9 cellular contexts compared by ENCODE assay signal in genomic region chr22:49962751-49963646, GRCh38. TPM values are rescaled to one million over a fixed set of nuclear protein-coding genes. Genes with fewer than 3 reads are reported as not detected.
A peak's percentile ranks its signal among the peaks of the same experiment; 100 is the strongest.
DNase-seq lines count a peak whose midpoint lies in the region; ATAC-seq and TF ChIP-seq lines count a peak whose summit lies in the region.
"Had no signal": no experiment of that assay in that cellular context is flagged by ENCODE, and none has a peak within 500 bp of the region (broad histone marks: within the 10 kb centered on the region; RNA-seq: fewer than 3 reads in every experiment).

No MANE protein-coding gene starts in this region.

- H3K4me3 Mint-ChIP-seq in brain, result peak overlapping the region; percentile 71 to 83 (median 79)

- no peak for TF ChIP-seq EP300 in suprapubic skin (IDR thresholded peaks at IDR 0.05)

- no peak for TF ChIP-seq CTCF in brain (conservative IDR thresholded peaks at IDR 0.05)
- no peak for TF ChIP-seq CTCF in left lung (IDR thresholded peaks at IDR 0.05)
- no peak for TF ChIP-seq CTCF in suprapubic skin (IDR thresholded peaks at IDR 0.05)

- ATAC-seq in left lung, result no peak

- H3K27ac ChIP-seq in left lung (peak overlapping the region; percentile 95 to 97), suprapubic skin (peak overlapping the region; percentile 99)

- H3K4me1 ChIP-seq in left lung (peaks cover 39 to 77% of the 10 kb centered on the region in 2 donors), suprapubic skin (peaks cover 73% of the 10 kb centered on the region)

- H3K4me3 ChIP-seq in left lung, result peak overlapping the region; percentile 71 to 100
- H3K4me3 ChIP-seq in suprapubic skin, result peak overlapping the region; percentile 97

- TF ChIP-seq POLR2A in suprapubic skin (IDR thresholded peaks at IDR 0.05), result no peak

- H3K27me3 Mint-ChIP-seq in brain, result no peaks in the 10 kb centered on the region

- DNase-seq in activated T-cell treated with anti-CD3 and anti-CD28 coated beads, Interleukin-2, amount 50 U/mL, for 1 hour, result peak; percentile 38
- DNase-seq in activated T-cell treated with anti-CD3 and anti-CD28 coated beads for 4 hours (no peak), left lung (peak; percentile 47 to 86), suprapubic skin (ENCODE audit: low spot score in 2 of 2) (peak; percentile 79 to 80), occipital lobe (lab: John Stamatoyannopoulos, UW) (no peak), midbrain (lab: John Stamatoyannopoulos, UW) (no peak), NCI-H2227 treated with DMSO at 0.1 percent for 48 hours (lab: John Stamatoyannopoulos, UW) (no peak)

- peaks cover 27% of the 10 kb centered on the region for H3K4me1 Mint-ChIP-seq in brain

- peaks cover 8% of the 10 kb centered on the region for H3K36me3 Mint-ChIP-seq in brain

- intact Hi-C loops in left lung (cut with DNase I), result no loop called here

- H3K9me3 Mint-ChIP-seq in brain, result no peaks in the 10 kb centered on the region

- peaks cover 0 to 46% of the 10 kb centered on the region in 2 donors for H3K36me3 ChIP-seq in left lung
- H3K36me3 ChIP-seq in suprapubic skin, result peaks cover 32% of the 10 kb centered on the region

- H3K27ac Mint-ChIP-seq in brain, result peak overlapping the region in 2 of 5 experiments; percentile 67 to 84

- H3K27me3 ChIP-seq in left lung (no peaks in the 10 kb centered on the region), suprapubic skin (no peaks in the 10 kb centered on the region)

- H3K9me3 ChIP-seq in left lung (no peaks in the 10 kb centered on the region), suprapubic skin (no peaks in the 10 kb centered on the region)

- 59% methylated on average over 9 of the region's 63 CpGs for WGBS in suprapubic skin

RNA-seq across cellular contexts. Expression of gene PIM3, which starts 2.4 kb away (rescaled TPM):
- 49.4 TPM for polyA plus RNA-seq in brain (ENCODE audit: insufficient read depth, low read depth, low replicate concordance)
- 100 to 1,000 TPM in 1 of 2 donors, 10 to 100 TPM in 1; 80.6 to 129 TPM for total RNA-seq in left lung
- total RNA-seq in suprapubic skin, result 100 to 1,000 TPM; 103 to 202 (median 143) TPM
- 13.1 TPM for total RNA-seq in occipital lobe

RNA-seq across cellular contexts. Expression of gene CRELD2, which starts 44.6 kb away (rescaled TPM):
- 18.8 TPM for polyA plus RNA-seq in brain (ENCODE audit: insufficient read depth, low read depth, low replicate concordance)
- 10 to 100 TPM; 59.7 to 79.7 TPM for total RNA-seq in left lung
- total RNA-seq in suprapubic skin, result 10 to 100 TPM in 3 of 4 donors, 1 to 10 TPM in 1; 9.3 to 29.4 (median 21.5) TPM
- 17.5 TPM for total RNA-seq in occipital lobe

RNA-seq across cellular contexts. Expression of gene ALG12, which starts 44.8 kb away (rescaled TPM):
- polyA plus RNA-seq in brain (ENCODE audit: insufficient read depth, low read depth, low replicate concordance), result 10.8 TPM
- 10 to 100 TPM; 29.4 to 35.2 TPM for total RNA-seq in left lung
- 10 to 100 TPM; 13.2 to 23.8 (median 16.8) TPM for total RNA-seq in suprapubic skin
- total RNA-seq in occipital lobe, result 11.7 TPM

RNA-seq across cellular contexts. Expression of gene IL17REL, which starts 49.6 kb away (rescaled TPM):
- not detected for polyA plus RNA-seq in brain (ENCODE audit: insufficient read depth, low read depth, low replicate concordance)
- total RNA-seq in left lung (not detected), suprapubic skin (not detected), occipital lobe (not detected)
- total RNA-seq: Daoy had no signal

Comparison
In these comparisons a context has a peak if more than half of its experiments do, and no peak if none do; other contexts are left out.
1. DNase-seq: peak in activated T-cell treated with anti-CD3 and anti-CD28 coated beads, Interleukin-2, amount 50 U/mL, for 1 hour (single experiment), left lung (2 of 2) and suprapubic skin (2 of 2); none in activated T-cell treated with anti-CD3 and anti-CD28 coated beads for 4 hours (single experiment), occipital lobe (single experiment), midbrain (single experiment) and NCI-H2227 treated with DMSO at 0.1 percent for 48 hours (single experiment).